Comparison of ENCODE assay signal across 8 cellular contexts in the genomic region with DNA sequence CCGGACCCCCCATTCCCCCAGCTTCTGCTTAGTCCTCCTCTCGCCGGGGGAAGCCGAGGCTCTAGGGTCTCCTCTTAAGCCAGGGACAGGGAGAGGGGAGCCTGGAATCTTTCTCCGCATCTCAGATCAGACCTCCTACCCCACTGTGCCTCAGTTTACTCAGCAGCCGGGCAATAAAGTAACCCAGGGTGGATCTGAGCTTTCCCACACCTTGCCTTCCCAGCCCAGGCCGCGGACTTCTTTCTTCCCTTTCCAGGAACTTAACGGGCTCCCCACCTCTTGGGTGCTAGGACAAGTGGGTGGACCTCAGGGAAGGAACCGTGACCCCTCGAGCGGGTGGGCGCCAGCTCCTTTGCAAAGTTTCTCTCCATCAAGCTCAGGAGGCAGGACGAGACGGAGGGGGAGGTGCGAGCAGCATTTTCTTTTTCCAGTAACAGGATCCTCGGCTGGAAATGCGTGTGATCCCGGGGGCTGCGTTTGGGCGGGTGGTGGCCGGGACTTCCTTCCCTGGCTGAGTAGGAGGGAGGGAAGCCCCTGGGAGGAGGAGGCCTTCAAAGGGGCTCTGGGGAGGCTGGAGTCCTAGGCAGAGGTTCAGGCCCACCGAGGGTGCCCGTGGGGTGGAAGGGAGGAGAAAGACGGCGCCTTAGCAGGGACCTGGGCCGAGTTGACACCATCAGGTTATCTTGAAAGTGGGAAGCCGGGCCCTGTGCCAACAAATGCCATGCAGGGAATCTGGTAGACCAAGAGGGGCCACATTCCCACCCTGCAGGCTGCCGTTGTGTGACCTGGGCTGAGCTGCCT. TPM values are rescaled to one million over a fixed set of nuclear protein-coding genes. Genes with fewer than 3 reads are reported as not detected.
DNase-seq lines count a peak whose midpoint lies in the region; ATAC-seq and TF ChIP-seq lines count a peak whose summit lies in the region.

No MANE protein-coding gene starts in this region.

- peaks cover 12% of the 10 kb centered on the region for H3K4me1 ChIP-seq in BE2C
- peaks cover 10% of the 10 kb centered on the region for H3K4me1 ChIP-seq in endodermal cell (ENCODE audit: control insufficient read depth, insufficient read depth, low read length)

- no peak for TF ChIP-seq POLR2A in GM18505 (IDR thresholded peaks at IDR 0.05; ENCODE audit: borderline replicate concordance, extremely low read depth, insufficient read depth, insufficient read length)

- H3K27me3 Mint-ChIP-seq in endodermal cell (ENCODE audit: insufficient read depth) (peaks cover 3% of the 10 kb centered on the region), nephron progenitor cell (ENCODE audit: low read depth, poor library complexity) (peaks cover 2% of the 10 kb centered on the region)

- 2 to 3% methylated on average over 11 to 29 of the region's 29 CpGs for WGBS in endodermal cell (ENCODE audit: insufficient coverage in 1 of 2, insufficient read length in 1 of 2), 2 experiments

- peak overlapping the region; percentile 42 for H3K9ac ChIP-seq in endodermal cell (ENCODE audit: extremely low read depth, low read length, poor library complexity, severe bottlenecking)

- peak overlapping the region; percentile 36 for H3K27ac ChIP-seq in endodermal cell (ENCODE audit: low read depth, low read length)

- peak overlapping the region; percentile 96 for H3K4me3 ChIP-seq in BE2C (ENCODE audit: low read depth, low read length)
- H3K4me3 ChIP-seq in endodermal cell (ENCODE audit: low read length): peak overlapping the region; percentile 90

- H3K4me3 Mint-ChIP-seq in endodermal cell (peak overlapping the region; percentile 90), nephron progenitor cell (peak overlapping the region; percentile 88)

- TF ChIP-seq CTCF in BE2C (IDR thresholded peaks at IDR 0.05; ENCODE audit: low read depth, low read length): no peak
- no peak for TF ChIP-seq CTCF in endodermal cell (conservative IDR thresholded peaks at IDR 0.05)
- TF ChIP-seq CTCF in nephron progenitor cell (IDR thresholded peaks at IDR 0.05): no peak

- H3K36me3 Mint-ChIP-seq in endodermal cell (ENCODE audit: low read depth) (peaks cover 10% of the 10 kb centered on the region), nephron progenitor cell (ENCODE audit: low read depth) (peaks cover 7% of the 10 kb centered on the region)

- ATAC-seq in GM18861 (IDR thresholded peaks at IDR 0.05; ENCODE audit: unreplicated experiment) (no peak), GM18505 (IDR thresholded peaks at IDR 0.05; ENCODE audit: unreplicated experiment) (no peak)

- DNase-seq in BE2C (peak; percentile 79), NCI-H2171 treated with DMSO at 0.1 percent for 48 hours (lab: John Stamatoyannopoulos, UW) (peak; percentile 63), endodermal cell (peak; percentile 81), nephron progenitor cell (peak; percentile 71), RPMI8226 (no peak), NCI-H1930 (lab: John Stamatoyannopoulos, UW) (no peak)

- H3K9me3 ChIP-seq in BE2C (no peaks in the 10 kb centered on the region), endodermal cell (ENCODE audit: control insufficient read depth, low read length) (no peaks in the 10 kb centered on the region)

- H3K4me1 Mint-ChIP-seq in endodermal cell (peaks cover 53% of the 10 kb centered on the region), nephron progenitor cell (peaks cover 86% of the 10 kb centered on the region)

- H3K9me3 Mint-ChIP-seq in endodermal cell (no peaks in the 10 kb centered on the region), nephron progenitor cell (no peaks in the 10 kb centered on the region)

- H3K36me3 ChIP-seq in BE2C: no peaks in the 10 kb centered on the region
- peaks cover 14% of the 10 kb centered on the region for H3K36me3 ChIP-seq in endodermal cell (ENCODE audit: control insufficient read depth, insufficient read depth, low read length)

- H3K27me3 ChIP-seq in BE2C (no peaks in the 10 kb centered on the region), endodermal cell (ENCODE audit: control insufficient read depth, insufficient read depth, low read length, poor library complexity, severe bottlenecking) (no peaks in the 10 kb centered on the region)

- H3K27ac Mint-ChIP-seq in endodermal cell (peak overlapping the region; percentile 91), nephron progenitor cell (peak overlapping the region; percentile 94)

RNA-seq across cellular contexts. Expression of a gene that starts 0.8 kb away (rescaled TPM):
- polyA plus RNA-seq in BE2C (2012; ENCODE audit: insufficient read depth, insufficient read length, low read depth): 65.5 TPM
- 10 to 100 TPM; 70.7 to 71.0 TPM for total RNA-seq in endodermal cell
- polyA plus RNA-seq in endodermal cell (2013, experiment 1 of 2): 33.4 TPM
- 36.0 TPM for polyA plus RNA-seq in endodermal cell (2013, experiment 2 of 2)

Comparison
In these comparisons a context has a peak if more than half of its experiments do, and no peak if none do; other contexts are left out.
1. DNase-seq: peak in BE2C (single experiment), NCI-H2171 treated with DMSO at 0.1 percent for 48 hours (single experiment), endodermal cell (single experiment) and nephron progenitor cell (single experiment); none in RPMI8226 (single experiment) and NCI-H1930 (0 of 2).